9 cellular contexts compared by ENCODE assay signal in genomic region chr12:68958337-68958736, GRCh38. TPM values are rescaled to one million over a fixed set of nuclear protein-coding genes. Genes with fewer than 3 reads are reported as not detected.
DNase-seq lines count a peak whose midpoint lies in the region; ATAC-seq and TF ChIP-seq lines count a peak whose summit lies in the region.
"Had no signal": no experiment of that assay in that cellular context is flagged by ENCODE, and none has a peak within 500 bp of the region (broad histone marks: within the 10 kb centered on the region; RNA-seq: fewer than 3 reads in every experiment).

No MANE protein-coding gene starts in this region.

- H3K4me3 Mint-ChIP-seq in mesothelial cell of epicardium = no peak overlapping the region

- H3K4me1 Mint-ChIP-seq in mesothelial cell of epicardium = peaks cover 12% of the 10 kb centered on the region

- H3K27ac Mint-ChIP-seq in mesothelial cell of epicardium = no peak overlapping the region

- ATAC-seq in GM18870 (IDR thresholded peaks at IDR 0.05; ENCODE audit: unreplicated experiment) = peak; percentile 92
- ATAC-seq in GM21723 (IDR thresholded peaks at IDR 0.05; ENCODE audit: unreplicated experiment) = peak; percentile 95

- H3K27me3 Mint-ChIP-seq in mesothelial cell of epicardium (ENCODE audit: low read depth) = no peaks in the 10 kb centered on the region

- TF ChIP-seq CTCF in mesothelial cell of epicardium (IDR thresholded peaks at IDR 0.05; ENCODE audit: unreplicated experiment) = no peak

- no peaks in the 10 kb centered on the region for H3K9me3 Mint-ChIP-seq in mesothelial cell of epicardium

- DNase-seq in Jurkat, Clone E6-1 (ENCODE audit: low read depth, low spot score) = peak; percentile 51
- DNase-seq in stimulated activated CD4-positive, alpha-beta T cell treated with anti-CD3 and anti-CD28 coated beads, Interleukin-4, amount 100 ng/mL, for 1 hour = peak; percentile 11
- DNase-seq in mesothelial cell of epicardium (ENCODE audit: low spot score in 2 of 2, unreplicated experiment in 2 of 2) (no peak), HK-2 (ENCODE audit: unreplicated experiment) (no peak)
- no peak for DNase-seq in effector CD4-positive, alpha-beta T cell
- DNase-seq: dorsolateral prefrontal cortex, NCI-H187 treated with DMSO at 0.1 percent for 48 hours had no signal

- no peak overlapping the region for H3K4me3 ChIP-seq in Jurkat, Clone E6-1 (ENCODE audit: low read length)
- H3K4me3 ChIP-seq: dorsolateral prefrontal cortex had no signal

- H3K36me3 Mint-ChIP-seq in mesothelial cell of epicardium = no peaks in the 10 kb centered on the region

RNA-seq across cellular contexts. Expression of gene CPM, which starts 25.4 kb away (rescaled TPM):
- not detected for polyA plus RNA-seq in Jurkat, Clone E6-1 (2012; ENCODE audit: insufficient read depth, insufficient read length)
- 1.1 to 2.2 TPM (median 2.2 TPM) in 3 replicates for total RNA-seq in mesothelial cell of epicardium

Comparison
In these comparisons a context has a peak if more than half of its experiments do, and no peak if none do; other contexts are left out.
1. DNase-seq: peak in Jurkat, Clone E6-1 (single experiment) and stimulated activated CD4-positive, alpha-beta T cell treated with anti-CD3 and anti-CD28 coated beads, Interleukin-4, amount 100 ng/mL, for 1 hour (single experiment); none in mesothelial cell of epicardium (0 of 2), HK-2 (single experiment) and effector CD4-positive, alpha-beta T cell (single experiment).